ENCODE assay signal across 19 cellular contexts in the genomic region with DNA sequence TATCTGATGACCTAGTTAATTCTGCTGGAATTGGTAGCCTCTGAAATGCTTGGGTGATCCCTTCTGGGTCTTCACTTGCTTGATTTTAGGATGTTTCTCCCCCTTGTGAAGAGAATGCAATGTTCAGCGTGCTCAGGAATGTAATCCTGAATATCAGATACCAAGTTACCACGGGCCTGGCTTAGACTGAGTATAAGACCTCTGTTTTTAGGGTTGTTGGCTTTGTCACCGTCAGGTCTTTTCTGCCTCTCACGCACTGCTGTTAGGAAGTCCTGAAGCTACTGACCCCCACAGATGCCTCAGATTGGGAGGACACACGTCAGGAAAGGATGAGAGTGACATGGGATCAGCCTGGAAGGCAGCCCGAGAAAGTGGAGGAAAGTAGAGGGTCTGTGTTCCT.
A peak's percentile ranks its signal among the peaks of the same experiment; 100 is the strongest.
DNase-seq lines count a peak whose midpoint lies in the region; ATAC-seq and TF ChIP-seq lines count a peak whose summit lies in the region.
"Had no signal": no experiment of that assay in that cellular context is flagged by ENCODE, and none has a peak within 500 bp of the region (broad histone marks: within the 10 kb centered on the region; RNA-seq: fewer than 3 reads in every experiment).

No MANE protein-coding gene starts in this region.

- dilution Hi-C loops in IMR-90 (cut with HindIII; ENCODE audit: low sequenced_read_pairs, unreplicated experiment): no loop called here

- intact Hi-C loops in IMR-90 (cut with micrococcal nuclease): no loop called here

- H3K23ac ChIP-seq in IMR-90 (ENCODE audit: low read depth, low read length): peak overlapping the region; percentile 71; the same call in 1 of the 2 replicates

- H4K5ac ChIP-seq in IMR-90 (ENCODE audit: low read depth, low read length): peak overlapping the region; percentile 41

- CTCF ChIA-PET in IMR-90 (lab: Yijun Ruan, JAX): no interaction called here

- H3K9ac ChIP-seq in IMR-90 (ENCODE audit: low read depth, low read length): peak overlapping the region; percentile 24; the same call in 1 of the 2 replicates
- H3K9ac ChIP-seq: BLaER1 had no signal

- H3K27ac ChIP-seq in IMR-90 (ENCODE audit: insufficient read depth, low read length) (peak overlapping the region; percentile 88; the same call in 1 of the 2 replicates), substantia nigra (ENCODE audit: low read depth, low read length, poor library complexity, severe bottlenecking) (no peak overlapping the region)
- H3K27ac ChIP-seq: BLaER1, SJSA1 had no signal

- H3K9me1 ChIP-seq in IMR-90 (ENCODE audit: insufficient read depth, low read length): peaks cover 7% of the 10 kb centered on the region

- H2BK15ac ChIP-seq in IMR-90 (ENCODE audit: low read depth, low read length): peak overlapping the region; percentile 95; the same call in 2 of the 3 replicates

- no TSS peak for BruUV-seq in IMR-90 (replicated peaks; lab: Mats Ljungman, UMichigan)

- H2AFZ ChIP-seq in IMR-90 (replicated peaks; ENCODE audit: low read length, poor library complexity): peak overlapping the region; percentile 38

- peak overlapping the region; percentile 82 for H3K14ac ChIP-seq in IMR-90 (replicated peaks; ENCODE audit: low read depth, low read length)

- no peak overlapping the region for H3K56ac ChIP-seq in IMR-90 (ENCODE audit: extremely low read depth, insufficient read depth, low read length)

- POLR2A ChIA-PET in IMR-90 (lab: Charles Lee; ENCODE audit: unreplicated experiment): interaction anchor here (0.6 kb wide), 1 partner anchor 1231 kb away, joined by 4 read pairs; no protein-coding TSS in a partner anchor

- no CpG with 5 or more reads among the region's 6 CpGs for WGBS in IMR-90 (ENCODE audit: extremely low coverage in 2 of 2, insufficient read length in 1 of 2), 2 experiments

- H3K4ac ChIP-seq in IMR-90 (ENCODE audit: low read depth, low read length): peak overlapping the region; percentile 96

- in situ Hi-C loops in IMR-90 (cut with MboI; ENCODE audit: low sequenced_read_pairs): no loop called here

- peak overlapping the region; percentile 75 for H2AK9ac ChIP-seq in IMR-90 (replicated peaks; ENCODE audit: low read depth, low read length, poor library complexity)

- no peaks in the 10 kb centered on the region for H3K27me3 ChIP-seq in IMR-90 (ENCODE audit: control insufficient read depth, insufficient read depth, low read length)
- H3K27me3 ChIP-seq: BLaER1, SJSA1 had no signal

- H3K36me3 ChIP-seq in IMR-90 (ENCODE audit: control insufficient read depth, insufficient read depth, low read length): no peaks in the 10 kb centered on the region
- H3K36me3 ChIP-seq: BLaER1, SJSA1 had no signal

- H3K18ac ChIP-seq in IMR-90 (ENCODE audit: low read depth, low read length): peak overlapping the region; percentile 83

- H3K4me2 ChIP-seq in IMR-90 (ENCODE audit: low read depth, low read length): no peak overlapping the region
- H3K4me2 ChIP-seq: BLaER1 had no signal

- H3K4me1 ChIP-seq in IMR-90 (ENCODE audit: control insufficient read depth, insufficient read depth, low read length): peaks cover 12% of the 10 kb centered on the region
- H3K4me1 ChIP-seq: BLaER1, SJSA1 had no signal

- H2BK120ac ChIP-seq in IMR-90 (ENCODE audit: low read depth, low read length): peak overlapping the region; percentile 97

- H2AK5ac ChIP-seq in IMR-90 (ENCODE audit: low read depth, low read length): peak overlapping the region; percentile 98

- H4K8ac ChIP-seq in IMR-90 (ENCODE audit: low read depth in 2 of 2, low read length in 2 of 2): peak overlapping the region in 1 of 2 experiments; percentile 82; a peak in 3 of 4 replicates

- H3K79me1 ChIP-seq in IMR-90 (ENCODE audit: low read depth in 1 of 2, low read length in 2 of 2): no peaks in the 10 kb centered on the region; a peak in 1 of 4 replicates

- no peaks in the 10 kb centered on the region for H3K9me3 ChIP-seq in IMR-90 (ENCODE audit: control insufficient read depth, insufficient read depth, low read length)
- H3K9me3 ChIP-seq: BLaER1, SJSA1 had no signal

- peak overlapping the region; percentile 96 for H2BK20ac ChIP-seq in IMR-90 (ENCODE audit: low read depth, low read length)

- DNase-seq in GM03348 (ENCODE audit: low spot score) (peak; percentile 19), IMR-90 (peak; percentile 7), fibroblast of peridontal ligament (ENCODE audit: extremely low read depth) (peak; percentile 44), glomerular visceral epithelial cell (ENCODE audit: extremely low spot score) (no peak), substantia nigra (lab: John Stamatoyannopoulos, UW) (no peak)
- DNase-seq in activated effector memory CD4-positive, alpha-beta T cell treated with anti-CD3 and anti-CD28 coated beads, Interleukin-2, amount 50 U/mL, for 16 hours: no peak
- DNase-seq: CD8-positive, alpha-beta T cell; DMS79 treated with DMSO at 0.1 percent for 48 hours; GDM1; NCI-H1105; NCI-H1694 treated with DMSO at 0.1 percent for 48 hours; NCI-H226; NCI-H526 treated with DMSO at 0.1 percent for 48 hours; NK-92 treated with Interleukin-12 subunit alpha and Interleukin-12 subunit beta, amount 100 ng/mL, for 24 hours; OCI-M1; RPMI8226 had no signal

- ATAC-seq in IMR-90 (ENCODE audit: low read depth): peak; percentile 47
- ATAC-seq in HG02973 (IDR thresholded peaks at IDR 0.05; ENCODE audit: unreplicated experiment): no peak
- ATAC-seq: CD8-positive, alpha-beta T cell had no signal

- TF ChIP-seq RAD21 in IMR-90 (IDR thresholded peaks at IDR 0.05; ENCODE audit: low read length): no peak

- no peak for TF ChIP-seq CTCF in IMR-90 (conservative IDR thresholded peaks at IDR 0.05; ENCODE audit: low read depth, low read length)

- TF ChIP-seq POLR2A in IMR-90 (IDR thresholded peaks at IDR 0.05; ENCODE audit: low read depth, low read length): no peak

- no peak overlapping the region for H3K4me3 ChIP-seq in IMR-90 (ENCODE audit: insufficient read depth, low read depth, low read length)
- H3K4me3 ChIP-seq: BLaER1, SJSA1 had no signal

- no peaks in the 10 kb centered on the region for H4K20me1 ChIP-seq in IMR-90 (ENCODE audit: insufficient read depth, low read length)
- H4K20me1 ChIP-seq: BLaER1 had no signal

- H2BK5ac ChIP-seq in IMR-90 (ENCODE audit: low read depth, low read length, poor library complexity, severe bottlenecking): peak overlapping the region; percentile 50

- peak overlapping the region; percentile 95 for H4K91ac ChIP-seq in IMR-90 (ENCODE audit: insufficient read depth, low read depth, low read length)

TF ChIP-seq in IMR-90, 13 proteins besides CTCF, POLR2A, EP300 and RAD21:
- TF ChIP-seq CEBPB (IDR thresholded peaks at IDR 0.05; ENCODE audit: low read depth, low read length) (no peak), MXI1 (IDR thresholded peaks at IDR 0.05; ENCODE audit: borderline replicate concordance, low read depth, low read length) (no peak), MAFK (IDR thresholded peaks at IDR 0.05; ENCODE audit: low read depth, low read length) (no peak), BHLHE40 (IDR thresholded peaks at IDR 0.05; ENCODE audit: low read depth, low read length) (no peak), CHD1 (IDR thresholded peaks at IDR 0.05; ENCODE audit: low read depth, low read length) (no peak), RCOR1 (IDR thresholded peaks at IDR 0.05; ENCODE audit: insufficient replicate concordance, low read length) (no peak), RFX5 (IDR thresholded peaks at IDR 0.05; ENCODE audit: low read depth, low read length) (no peak), NFE2L2 (IDR thresholded peaks at IDR 0.05; ENCODE audit: low read depth, low read length) (no peak), SMC3 (IDR thresholded peaks at IDR 0.05; ENCODE audit: low read depth, low read length) (no peak), FOS (IDR thresholded peaks at IDR 0.05; ENCODE audit: low read depth, low read length) (no peak), MAZ (IDR thresholded peaks at IDR 0.05; ENCODE audit: borderline replicate concordance, low read depth, low read length) (no peak)
- TF ChIP-seq, protein P1, sequence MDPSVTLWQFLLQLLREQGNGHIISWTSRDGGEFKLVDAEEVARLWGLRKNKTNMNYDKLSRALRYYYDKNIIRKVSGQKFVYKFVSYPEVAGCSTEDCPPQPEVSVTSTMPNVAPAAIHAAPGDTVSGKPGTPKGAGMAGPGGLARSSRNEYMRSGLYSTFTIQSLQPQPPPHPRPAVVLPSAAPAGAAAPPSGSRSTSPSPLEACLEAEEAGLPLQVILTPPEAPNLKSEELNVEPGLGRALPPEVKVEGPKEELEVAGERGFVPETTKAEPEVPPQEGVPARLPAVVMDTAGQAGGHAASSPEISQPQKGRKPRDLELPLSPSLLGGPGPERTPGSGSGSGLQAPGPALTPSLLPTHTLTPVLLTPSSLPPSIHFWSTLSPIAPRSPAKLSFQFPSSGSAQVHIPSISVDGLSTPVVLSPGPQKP (IDR thresholded peaks at IDR 0.05; ENCODE audit: borderline replicate concordance, low read depth, low read length): no peak
- TF ChIP-seq, protein P2, sequence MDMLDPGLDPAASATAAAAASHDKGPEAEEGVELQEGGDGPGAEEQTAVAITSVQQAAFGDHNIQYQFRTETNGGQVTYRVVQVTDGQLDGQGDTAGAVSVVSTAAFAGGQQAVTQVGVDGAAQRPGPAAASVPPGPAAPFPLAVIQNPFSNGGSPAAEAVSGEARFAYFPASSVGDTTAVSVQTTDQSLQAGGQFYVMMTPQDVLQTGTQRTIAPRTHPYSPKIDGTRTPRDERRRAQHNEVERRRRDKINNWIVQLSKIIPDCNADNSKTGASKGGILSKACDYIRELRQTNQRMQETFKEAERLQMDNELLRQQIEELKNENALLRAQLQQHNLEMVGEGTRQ (IDR thresholded peaks at IDR 0.05; ENCODE audit: low read depth, low read length): no peak

Comparison
In these comparisons a context has a peak if more than half of its experiments do, and no peak if none do; other contexts are left out.
1. DNase-seq: peak in GM03348 (single experiment), IMR-90 (single experiment) and fibroblast of peridontal ligament (single experiment); none in glomerular visceral epithelial cell (single experiment), substantia nigra (0 of 49) and activated effector memory CD4-positive, alpha-beta T cell treated with anti-CD3 and anti-CD28 coated beads, Interleukin-2, amount 50 U/mL, for 16 hours (single experiment).